In the genomic region with DNA sequence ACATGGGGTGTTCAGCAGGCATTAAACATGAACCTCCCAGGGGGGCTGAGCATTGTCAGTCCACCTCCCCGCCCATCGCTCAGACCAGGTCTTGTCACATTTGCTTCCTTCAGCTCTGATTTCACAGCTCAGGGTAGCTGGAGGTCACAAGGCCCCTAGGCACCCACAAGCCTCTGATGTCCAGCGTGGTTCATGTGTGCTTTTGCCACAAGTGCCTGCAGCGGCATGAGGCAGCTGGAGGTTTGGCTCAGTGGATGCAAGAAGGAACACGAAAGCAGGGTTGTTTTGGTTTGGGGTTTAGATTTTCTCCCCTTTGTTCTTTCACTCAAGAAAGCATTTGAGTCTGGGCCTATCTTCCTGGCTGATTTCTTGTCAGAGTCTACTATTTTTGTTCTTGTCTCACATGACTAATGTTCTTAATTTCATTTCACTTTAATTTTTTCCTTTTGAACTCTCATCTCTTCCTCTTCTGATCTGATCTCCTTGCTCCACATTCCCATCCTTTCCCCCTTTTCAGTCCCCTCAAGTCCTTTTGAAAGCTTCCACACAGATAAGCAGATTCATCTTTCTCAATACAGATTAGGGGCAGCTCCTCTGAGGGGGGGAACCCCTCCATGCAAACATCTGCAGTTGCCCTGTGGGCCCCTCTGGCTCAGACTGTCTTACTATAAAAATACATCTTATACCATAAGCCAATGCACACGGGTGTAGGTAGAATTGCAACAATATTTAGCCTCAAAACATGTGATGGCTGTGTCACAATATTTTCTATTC, we compare ENCODE assay signal across 9 cellular contexts.
A peak's percentile ranks its signal among the peaks of the same experiment; 100 is the strongest.
DNase-seq lines count a peak whose midpoint lies in the region; ATAC-seq, FAIRE-seq and TF ChIP-seq lines count a peak whose summit lies in the region.
"Had no signal": no experiment of that assay in that cellular context is flagged by ENCODE, and none has a peak within 500 bp of the region (broad histone marks: within the 10 kb centered on the region; RNA-seq: fewer than 3 reads in every experiment).

No MANE protein-coding gene starts in this region.

- H2AFZ ChIP-seq in OCI-LY1 (ENCODE audit: low read length) = peak overlapping the region; percentile 43; the same call in 1 of the 2 replicates

- no peaks in the 10 kb centered on the region for H3K36me3 ChIP-seq in OCI-LY1 (ENCODE audit: insufficient read depth, low read length)
- no peaks in the 10 kb centered on the region for H3K36me3 ChIP-seq in naive thymus-derived CD4-positive, alpha-beta T cell (ENCODE audit: control insufficient read depth in 2 of 3, insufficient read depth in 3 of 3, low read length in 3 of 3)
- no peaks in the 10 kb centered on the region for H3K36me3 ChIP-seq in testis (ENCODE audit: low read depth, missing control alignments)
- no peaks in the 10 kb centered on the region for H3K36me3 ChIP-seq in small intestine (ENCODE audit: control insufficient read depth in 2 of 2, insufficient read depth in 2 of 2, low read length in 2 of 2)

- peaks cover 43 to 75% (median 67%) of the 10 kb centered on the region in 7 donors for H3K4me1 Mint-ChIP-seq in naive thymus-derived CD4-positive, alpha-beta T cell

- H3K9me3 ChIP-seq in OCI-LY1 (ENCODE audit: low read length) = no peaks in the 10 kb centered on the region
- H3K9me3 ChIP-seq in naive thymus-derived CD4-positive, alpha-beta T cell (ENCODE audit: control insufficient read depth in 2 of 3, low read length in 3 of 3) = no peaks in the 10 kb centered on the region
- H3K9me3 ChIP-seq in testis = no peaks in the 10 kb centered on the region
- no peaks in the 10 kb centered on the region for H3K9me3 ChIP-seq in small intestine (ENCODE audit: control insufficient read depth, low read depth)

- DNase-seq in naive thymus-derived CD4-positive, alpha-beta T cell = peak in 8 of 9 donors; percentile 11 to 76 (median 64)
- no peak for DNase-seq in testis
- DNase-seq in NCI-H146 treated with DMSO at 0.1 percent for 48 hours (lab: John Stamatoyannopoulos, UW; ENCODE audit: unreplicated experiment) = no peak
- no peak for DNase-seq in small intestine
- DNase-seq in NCI-H1105 (lab: John Stamatoyannopoulos, UW) = no peak
- DNase-seq: NCI-H1092 treated with DMSO at 0.1 percent for 48 hours had no signal

- intact Hi-C loops in naive thymus-derived CD4-positive, alpha-beta T cell (cut with micrococcal nuclease) = loop anchor here (1.0 to 2.0 kb wide), 2 partner anchors 9 to 69 kb away; a partner anchor contains a TSS
- intact Hi-C loops in testis (cut with DNase I; ENCODE audit: low total_unique reads) = no loop called here

- no peaks in the 10 kb centered on the region for H3K9me3 Mint-ChIP-seq in naive thymus-derived CD4-positive, alpha-beta T cell

- H3K27me3 Mint-ChIP-seq in naive thymus-derived CD4-positive, alpha-beta T cell = no peaks in the 10 kb centered on the region

- H3K4me3 Mint-ChIP-seq in naive thymus-derived CD4-positive, alpha-beta T cell = peak overlapping the region; percentile 31 to 81 (median 70)

- TF ChIP-seq CTCF in OCI-LY1 (IDR thresholded peaks at IDR 0.05; ENCODE audit: low read length) = no peak
- no peak for TF ChIP-seq CTCF in testis (IDR thresholded peaks at IDR 0.05)

- H3K27ac ChIP-seq in OCI-LY1 (ENCODE audit: low read depth, low read length, poor library complexity, severe bottlenecking) (peak overlapping the region; percentile 25), testis (no peak overlapping the region), small intestine (ENCODE audit: low read depth in 1 of 2, low read length in 1 of 2) (no peak overlapping the region)
- H3K27ac ChIP-seq in naive thymus-derived CD4-positive, alpha-beta T cell (ENCODE audit: low read depth, low read length) = peak overlapping the region; percentile 71

- H3K27me3 ChIP-seq in OCI-LY1 (ENCODE audit: insufficient read depth, low read length) (no peaks in the 10 kb centered on the region), testis (no peaks in the 10 kb centered on the region), small intestine (ENCODE audit: control insufficient read depth in 2 of 2, insufficient read depth in 2 of 2, low read length in 2 of 2) (no peaks in the 10 kb centered on the region)
- H3K27me3 ChIP-seq in naive thymus-derived CD4-positive, alpha-beta T cell (ENCODE audit: control insufficient read depth in 2 of 2, insufficient read depth in 2 of 2, low read length in 2 of 2) = no peaks in the 10 kb centered on the region

- H3K9me2 ChIP-seq in OCI-LY1 (ENCODE audit: low read depth, low read length) = no peaks in the 10 kb centered on the region

- ATAC-seq in GM18502 (IDR thresholded peaks at IDR 0.05; ENCODE audit: poor library complexity, unreplicated experiment) = peak; percentile 48
- peak; percentile 51 for ATAC-seq in GM21737 (IDR thresholded peaks at IDR 0.05; ENCODE audit: unreplicated experiment)
- peak; percentile 88 for ATAC-seq in naive thymus-derived CD4-positive, alpha-beta T cell

- no peaks in the 10 kb centered on the region for H3K36me3 Mint-ChIP-seq in naive thymus-derived CD4-positive, alpha-beta T cell

- H3K4me3 ChIP-seq in OCI-LY1 (ENCODE audit: low read depth, low read length, poor library complexity, severe bottlenecking) (no peak overlapping the region), testis (no peak overlapping the region), small intestine (ENCODE audit: low read depth in 1 of 2, low read length in 2 of 2) (no peak overlapping the region)
- H3K4me3 ChIP-seq in naive thymus-derived CD4-positive, alpha-beta T cell (ENCODE audit: low read length) = no peak overlapping the region

- no peak for FAIRE-seq in small intestine (lab: Jason Lieb, UNC)

- H3K9ac ChIP-seq in OCI-LY1 (ENCODE audit: low read length) = peak overlapping the region; percentile 26; the same call in 1 of the 2 replicates

- peak overlapping the region; percentile 37 for H3K4me2 ChIP-seq in OCI-LY1 (ENCODE audit: low read length)

- H3K4me1 ChIP-seq in OCI-LY1 (ENCODE audit: insufficient read depth, low read length, severe bottlenecking) = peaks cover 27% of the 10 kb centered on the region
- H3K4me1 ChIP-seq in naive thymus-derived CD4-positive, alpha-beta T cell (ENCODE audit: control insufficient read depth in 2 of 2, insufficient read depth in 2 of 2, low read length in 2 of 2) = peaks cover 10 to 60% of the 10 kb centered on the region in 2 donors
- H3K4me1 ChIP-seq in testis = peaks cover 7% of the 10 kb centered on the region
- H3K4me1 ChIP-seq in small intestine (ENCODE audit: control insufficient read depth in 2 of 2, insufficient read depth in 1 of 2, low read depth in 1 of 2, low read length in 1 of 2) = no peaks in the 10 kb centered on the region

- H3K27ac Mint-ChIP-seq in naive thymus-derived CD4-positive, alpha-beta T cell = peak overlapping the region; percentile 65 to 99 (median 96)

- POLR2A ChIA-PET in naive thymus-derived CD4-positive, alpha-beta T cell (lab: Charles Lee) = interaction anchor here (0.7 to 5.4 kb wide), 10 partner anchors 8 to 174 kb away, joined by 3 to 90 read pairs (median 4); a partner anchor contains a TSS

- no peak for TF ChIP-seq POLR2A in testis (IDR thresholded peaks at IDR 0.05)

- no peaks in the 10 kb centered on the region for H3K79me2 ChIP-seq in OCI-LY1 (ENCODE audit: insufficient read depth, low read length)

- no peaks in the 10 kb centered on the region for H3F3A ChIP-seq in OCI-LY1 (ENCODE audit: insufficient read depth, low read length)

- CTCF ChIA-PET in naive thymus-derived CD4-positive, alpha-beta T cell (lab: Charles Lee) = interaction anchor here (0.7 to 3.4 kb wide), 5 partner anchors 8 to 22 kb away, joined by 3 to 20 read pairs (median 4); no protein-coding TSS in a partner anchor

- no peaks in the 10 kb centered on the region for H4K20me1 ChIP-seq in OCI-LY1 (ENCODE audit: insufficient read depth, low read length)

- 72 to 78% methylated on average over 5 to 6 of the region's 6 CpGs for WGBS in testis, 2 donors
- WGBS in small intestine, 3 donors = 72 to 77% (median 73%) methylated on average over 6 of the region's 6 CpGs

Comparison
In these comparisons a context has a peak if more than half of its experiments do, and no peak if none do; other contexts are left out.
1. H3K27ac ChIP-seq: peak in OCI-LY1 (single experiment) and naive thymus-derived CD4-positive, alpha-beta T cell (single experiment); none in testis (0 of 2) and small intestine (0 of 2).
2. DNase-seq: peak in naive thymus-derived CD4-positive, alpha-beta T cell (8 of 9); none in testis (single experiment), NCI-H146 treated with DMSO at 0.1 percent for 48 hours (single experiment), small intestine (single experiment) and NCI-H1105 (single experiment).
3. Peak in every context shown above with its lines, with median percentiles within 50 percentile points of each other: ATAC-seq.